ENCODE assay signal across 8 cellular contexts in the genomic region with DNA sequence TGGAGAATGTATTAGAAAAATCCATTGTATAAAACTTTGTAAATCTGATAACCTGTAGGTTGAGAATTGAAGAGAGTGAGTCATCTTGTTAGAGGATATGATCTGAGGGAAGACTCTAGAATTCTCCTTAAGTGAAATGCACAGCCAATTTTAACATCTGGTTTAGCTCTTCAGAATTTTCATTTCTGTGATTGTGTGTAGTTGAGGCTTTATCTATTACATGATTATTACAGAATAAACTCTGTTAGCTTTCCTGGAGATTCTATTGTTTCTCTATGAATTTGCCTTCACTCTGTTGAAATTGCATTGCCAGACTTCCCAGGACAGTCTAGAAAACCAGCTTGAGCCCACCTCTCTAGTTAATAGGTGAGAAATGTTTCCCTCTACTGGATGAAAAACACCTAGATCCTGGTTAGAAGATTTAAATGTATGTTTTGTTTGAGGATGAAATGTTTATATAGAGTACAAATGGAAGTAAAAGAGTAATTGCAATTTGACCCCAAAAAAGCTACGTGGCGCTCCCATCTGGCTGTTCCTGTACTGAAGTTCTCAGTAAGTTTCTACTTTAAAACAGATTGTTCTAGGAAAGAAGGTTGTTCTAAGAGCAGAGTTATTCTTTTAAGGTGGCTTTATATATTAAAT. TPM values are rescaled to one million over a fixed set of nuclear protein-coding genes. Genes with fewer than 3 reads are reported as not detected.
DNase-seq lines count a peak whose midpoint lies in the region; ATAC-seq, FAIRE-seq and TF ChIP-seq lines count a peak whose summit lies in the region.

No MANE protein-coding gene starts in this region.

- no peak overlapping the region for H3K27ac ChIP-seq in HUES48 (ENCODE audit: low read depth, low read length)
- H3K27ac ChIP-seq in WERI-Rb-1, result no peak overlapping the region

- no peak for ATAC-seq in stimulated activated memory B cell treated with anti-CD40 and anti-IgM and Interleukin-4, amounts not matched to agents 10 μg/mL and 1 μg/mL and 100 μg/mL, for 72 hours
- no peak for ATAC-seq in HG02763 (IDR thresholded peaks at IDR 0.05; ENCODE audit: unreplicated experiment)

- no peak overlapping the region for H3K27ac Mint-ChIP-seq in glutamatergic neuron (ENCODE audit: unreplicated experiment)
- H3K27ac Mint-ChIP-seq in stimulated activated memory B cell treated with anti-CD40 and anti-IgM and Interleukin-4, amounts not matched to agents 10 μg/mL and 1 μg/mL and 100 μg/mL, for 72 hours, result peak overlapping the region; percentile 100

- peaks cover 33% of the 10 kb centered on the region for H3K4me1 ChIP-seq in HUES48 (ENCODE audit: control insufficient read depth, insufficient read depth, low read length)

- H3K4me1 Mint-ChIP-seq in glutamatergic neuron (ENCODE audit: low read depth, unreplicated experiment), result peaks cover 29% of the 10 kb centered on the region
- H3K4me1 Mint-ChIP-seq in stimulated activated memory B cell treated with anti-CD40 and anti-IgM and Interleukin-4, amounts not matched to agents 10 μg/mL and 1 μg/mL and 100 μg/mL, for 72 hours, result peaks cover 58% of the 10 kb centered on the region

- TF ChIP-seq CTCF in WERI-Rb-1 (IDR thresholded peaks at IDR 0.05; ENCODE audit: low read depth, low read length) (no peak), glutamatergic neuron (IDR thresholded peaks at IDR 0.05; ENCODE audit: partially characterized antibody, unreplicated experiment) (no peak)

- H3K27me3 ChIP-seq in HUES48 (ENCODE audit: control insufficient read depth, insufficient read depth, low read length) (no peaks in the 10 kb centered on the region), WERI-Rb-1 (ENCODE audit: insufficient read depth, low read depth, severe bottlenecking) (no peaks in the 10 kb centered on the region)

- peak overlapping the region; percentile 85 for H3K4me3 ChIP-seq in HUES48 (ENCODE audit: low read depth, low read length)
- peak overlapping the region; percentile 94 for H3K4me3 ChIP-seq in WERI-Rb-1 (ENCODE audit: low read depth, low read length)

- DNase-seq in COLO829 (ENCODE audit: low spot score), result peak; percentile 29
- no peak for DNase-seq in WERI-Rb-1
- DNase-seq in glutamatergic neuron, result no peak
- DNase-seq in SW480 (ENCODE audit: low spot score), result no peak
- DNase-seq in GM12891 (ENCODE audit: insufficient read length, low spot score), result no peak

- H3K9ac ChIP-seq in HUES48 (ENCODE audit: low read depth, low read length), result no peak overlapping the region

- peaks cover 3% of the 10 kb centered on the region for H3K27me3 Mint-ChIP-seq in glutamatergic neuron (ENCODE audit: unreplicated experiment)
- H3K27me3 Mint-ChIP-seq in stimulated activated memory B cell treated with anti-CD40 and anti-IgM and Interleukin-4, amounts not matched to agents 10 μg/mL and 1 μg/mL and 100 μg/mL, for 72 hours, result no peaks in the 10 kb centered on the region

- no peaks in the 10 kb centered on the region for H3K9me3 ChIP-seq in HUES48 (ENCODE audit: control insufficient read depth, insufficient read depth, low read length)
- H3K9me3 ChIP-seq in WERI-Rb-1 (ENCODE audit: severe bottlenecking), result no peaks in the 10 kb centered on the region

- H3K36me3 ChIP-seq in HUES48 (ENCODE audit: control insufficient read depth, insufficient read depth, low read length) (peaks cover 4% of the 10 kb centered on the region; the same call in 1 of the 2 replicates), WERI-Rb-1 (peaks cover 18% of the 10 kb centered on the region)

- FAIRE-seq in GM12891 (lab: Jason Lieb, UNC), result no peak

- H3K36me3 Mint-ChIP-seq in glutamatergic neuron (ENCODE audit: unreplicated experiment), result no peaks in the 10 kb centered on the region
- peaks cover 24% of the 10 kb centered on the region for H3K36me3 Mint-ChIP-seq in stimulated activated memory B cell treated with anti-CD40 and anti-IgM and Interleukin-4, amounts not matched to agents 10 μg/mL and 1 μg/mL and 100 μg/mL, for 72 hours

- H3K4me3 Mint-ChIP-seq in glutamatergic neuron (ENCODE audit: unreplicated experiment), result peak overlapping the region; percentile 98
- peak overlapping the region; percentile 100 for H3K4me3 Mint-ChIP-seq in stimulated activated memory B cell treated with anti-CD40 and anti-IgM and Interleukin-4, amounts not matched to agents 10 μg/mL and 1 μg/mL and 100 μg/mL, for 72 hours

- TF ChIP-seq POLR2A in GM12891 (IDR thresholded peaks at IDR 0.05; ENCODE audit: low read depth, low read length), result no peak

- H3K9me3 Mint-ChIP-seq in glutamatergic neuron (ENCODE audit: unreplicated experiment), result no peaks in the 10 kb centered on the region
- no peaks in the 10 kb centered on the region for H3K9me3 Mint-ChIP-seq in stimulated activated memory B cell treated with anti-CD40 and anti-IgM and Interleukin-4, amounts not matched to agents 10 μg/mL and 1 μg/mL and 100 μg/mL, for 72 hours

TF ChIP-seq in GM12891, 5 proteins besides CTCF, POLR2A, EP300 and RAD21:
- TF ChIP-seq POU2F2 (IDR thresholded peaks at IDR 0.05; ENCODE audit: low read depth, low read length), result no peak
- TF ChIP-seq TAF1 (IDR thresholded peaks at IDR 0.05; ENCODE audit: low read depth, low read length), result no peak
- TF ChIP-seq PAX5 (IDR thresholded peaks at IDR 0.05; ENCODE audit: insufficient read depth, low read length, severe bottlenecking), result no peak
- TF ChIP-seq SPI1 (IDR thresholded peaks at IDR 0.05; ENCODE audit: low read depth, low read length), result no peak
- TF ChIP-seq POLR2AphosphoS5 (IDR thresholded peaks at IDR 0.05; ENCODE audit: low read depth, low read length), result no peak

RNA-seq across cellular contexts. Expression of gene NUDT4, which starts 2.9 kb away (rescaled TPM):
- 29.5 TPM for total RNA-seq in glutamatergic neuron (ENCODE audit: unreplicated experiment)
- polyA plus RNA-seq in GM12891 (2012; ENCODE audit: low read depth, missing spikeins), result 30.4 TPM
